ENCODE assay signal across 2 cellular contexts in the genomic region with DNA sequence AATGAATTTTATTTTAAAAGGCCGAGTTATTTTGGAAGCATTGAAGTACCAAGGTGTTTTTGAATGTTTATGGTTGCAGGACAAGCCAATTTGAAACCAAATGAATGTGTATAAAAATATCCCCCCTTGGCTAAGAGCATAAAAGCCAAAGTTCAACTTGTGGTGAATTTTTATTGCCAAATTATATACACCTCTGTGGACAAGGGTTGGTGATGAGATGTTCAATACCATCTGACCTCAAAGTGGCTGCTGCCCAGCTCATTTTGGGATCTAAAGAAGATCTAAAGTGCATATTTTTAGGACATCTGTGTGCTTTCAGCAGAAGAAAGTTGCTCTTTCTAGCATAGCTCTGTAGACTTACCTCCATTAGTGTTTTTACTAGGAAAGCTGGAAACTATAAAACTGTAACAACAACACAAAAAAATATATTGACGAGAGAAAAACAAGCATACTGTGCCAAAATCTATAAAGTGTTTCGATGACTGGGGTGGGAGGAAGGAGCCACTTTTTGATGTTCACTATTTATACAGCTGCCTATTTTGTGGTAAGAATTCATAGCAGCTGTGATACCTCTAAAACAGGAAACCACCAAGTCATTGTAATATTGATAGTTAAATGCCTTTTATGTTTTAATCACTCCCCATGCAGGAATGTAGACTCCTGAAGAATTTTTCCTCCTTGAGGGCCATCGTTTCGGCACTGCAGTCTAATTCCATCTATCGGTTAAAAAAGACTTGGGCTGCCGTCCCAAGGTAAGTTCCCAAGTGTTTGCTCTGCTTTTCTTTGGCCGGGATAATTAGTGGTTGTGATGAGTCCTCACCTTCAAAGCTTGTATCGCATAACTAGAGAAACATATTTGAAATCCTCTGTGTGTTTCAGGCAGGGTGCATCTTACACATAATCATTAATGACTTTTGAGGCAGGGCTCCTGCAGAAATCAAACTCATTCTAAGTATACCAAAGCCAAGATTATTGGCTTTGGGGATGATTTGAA.
TF ChIP-seq lines count a peak whose summit lies in the region.

No MANE protein-coding gene starts in this region.

TF ChIP-seq in HEK293, 187 proteins besides CTCF, POLR2A, EP300 and RAD21:
- TF ChIP-seq ZNF223 (tag by site-specific recombination; IDR thresholded peaks at IDR 0.05) (no peak), ZXDB (tag by site-specific recombination; IDR thresholded peaks at IDR 0.05) (no peak), KLF9 (tag by site-specific recombination; IDR thresholded peaks at IDR 0.05; ENCODE audit: low read depth) (no peak)
- TF ChIP-seq, protein P1, sequence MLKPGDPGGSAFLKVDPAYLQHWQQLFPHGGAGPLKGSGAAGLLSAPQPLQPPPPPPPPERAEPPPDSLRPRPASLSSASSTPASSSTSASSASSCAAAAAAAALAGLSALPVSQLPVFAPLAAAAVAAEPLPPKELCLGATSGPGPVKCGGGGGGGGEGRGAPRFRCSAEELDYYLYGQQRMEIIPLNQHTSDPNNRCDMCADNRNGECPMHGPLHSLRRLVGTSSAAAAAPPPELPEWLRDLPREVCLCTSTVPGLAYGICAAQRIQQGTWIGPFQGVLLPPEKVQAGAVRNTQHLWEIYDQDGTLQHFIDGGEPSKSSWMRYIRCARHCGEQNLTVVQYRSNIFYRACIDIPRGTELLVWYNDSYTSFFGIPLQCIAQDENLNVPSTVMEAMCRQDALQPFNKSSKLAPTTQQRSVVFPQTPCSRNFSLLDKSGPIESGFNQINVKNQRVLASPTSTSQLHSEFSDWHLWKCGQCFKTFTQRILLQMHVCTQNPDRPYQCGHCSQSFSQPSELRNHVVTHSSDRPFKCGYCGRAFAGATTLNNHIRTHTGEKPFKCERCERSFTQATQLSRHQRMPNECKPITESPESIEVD (tag by site-specific recombination; IDR thresholded peaks at IDR 0.05) = peak; percentile 22; the same call in 1 of the 2 replicates

TF ChIP-seq in GM12878, 131 proteins besides CTCF, POLR2A, EP300 and RAD21:
- TF ChIP-seq SRF (IDR thresholded peaks at IDR 0.05; ENCODE audit: low read depth in 2 of 2, low read length in 2 of 2) = no peak
- TF ChIP-seq ZBED1 (IDR thresholded peaks at IDR 0.05; ENCODE audit: borderline replicate concordance) = no peak
- no peak for TF ChIP-seq IRF4 (IDR thresholded peaks at IDR 0.05; ENCODE audit: low read depth, low read length)
- peak; percentile 76 for TF ChIP-seq RUNX3 (IDR thresholded peaks at IDR 0.05; ENCODE audit: low read length)
- TF ChIP-seq TCF12 (IDR thresholded peaks at IDR 0.05; ENCODE audit: low read depth, low read length) = 0 out of 2 replicates have a peak, but pooled peaks have one; percentile 45
